27 cellular contexts compared by ENCODE assay signal in the genomic region with DNA sequence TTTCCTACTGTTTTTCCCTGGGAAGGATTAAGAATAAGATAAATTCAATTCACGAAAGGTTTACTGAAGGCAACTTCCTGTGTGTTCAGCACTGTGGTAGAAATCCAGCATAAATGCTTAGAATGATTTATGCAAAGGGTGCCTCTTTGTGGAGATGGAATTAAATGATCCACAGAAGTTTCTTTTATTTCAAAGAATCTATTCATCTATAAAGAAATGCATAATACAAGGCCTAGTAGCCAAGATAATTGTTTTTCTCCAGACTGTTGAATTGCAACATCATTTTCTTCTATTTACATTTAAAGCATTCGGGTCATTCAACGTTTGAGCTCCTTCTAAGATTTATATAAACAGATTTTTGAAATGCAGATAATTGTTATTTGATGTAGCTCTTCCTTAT.
A peak's percentile ranks its signal among the peaks of the same experiment; 100 is the strongest.
DNase-seq lines count a peak whose midpoint lies in the region; TF ChIP-seq lines count a peak whose summit lies in the region.
"Had no signal": no experiment of that assay in that cellular context is flagged by ENCODE, and none has a peak within 500 bp of the region (broad histone marks: within the 10 kb centered on the region; RNA-seq: fewer than 3 reads in every experiment).

No MANE protein-coding gene starts in this region.

- H3K9me3 ChIP-seq in Karpas-422 (ENCODE audit: low read length): no peaks in the 10 kb centered on the region
- H3K9me3 ChIP-seq: BE2C, HAP-1, MG63, SJSA1 had no signal

- DNase-seq in Karpas-422 (peak; percentile 17), chondrocyte (ENCODE audit: low spot score) (no peak), fibroblast of villous mesenchyme (ENCODE audit: low read depth) (peak; percentile 15), superior temporal gyrus (ENCODE audit: extremely low spot score) (peak; percentile 32), NCI-H446 treated with DMSO at 0.1 percent for 48 hours (lab: John Stamatoyannopoulos, UW) (no peak), SK-N-DZ (ENCODE audit: low spot score) (no peak), osteocyte (ENCODE audit: extremely low spot score, unreplicated experiment) (no peak), mesothelial cell of epicardium (ENCODE audit: low spot score in 2 of 2, unreplicated experiment in 2 of 2) (no peak)
- DNase-seq: BE2C; DMS53; GOT3; HFFc6; KBM-7; MG63; NCI-H1105 treated with DMSO at 0.1 percent for 48 hours; NCI-H146; NCI-H1930; NCI-H2107; NCI-H446; NCI-H526; NCI-H82; NK-92 treated with Interleukin-12 subunit alpha and Interleukin-12 subunit beta, amount 100 ng/mL, for 24 hours; Right ventricle myocardium superior; RPMI8226 had no signal

- peak; percentile 57 for TF ChIP-seq CTCF in chondrocyte (IDR thresholded peaks at IDR 0.05)
- no peak for TF ChIP-seq CTCF in fibroblast of villous mesenchyme (IDR thresholded peaks at IDR 0.05; ENCODE audit: insufficient read depth, low read depth, low read length)
- no peak for TF ChIP-seq CTCF in osteocyte (IDR thresholded peaks at IDR 0.05)
- TF ChIP-seq CTCF in mesothelial cell of epicardium (IDR thresholded peaks at IDR 0.05; ENCODE audit: unreplicated experiment): no peak

- H3K4me2 ChIP-seq in Karpas-422 (ENCODE audit: low read depth, low read length, poor library complexity, severe bottlenecking): no peak overlapping the region

- H3K4me3 Mint-ChIP-seq in chondrocyte (ENCODE audit: unreplicated experiment): no peak overlapping the region
- H3K4me3 Mint-ChIP-seq in osteocyte (ENCODE audit: unreplicated experiment): no peak overlapping the region
- no peak overlapping the region for H3K4me3 Mint-ChIP-seq in mesothelial cell of epicardium
- H3K4me3 Mint-ChIP-seq: CD14-positive monocyte, HFFc6 had no signal

- H3K27me3 Mint-ChIP-seq in chondrocyte (ENCODE audit: low read depth): no peaks in the 10 kb centered on the region
- H3K27me3 Mint-ChIP-seq in osteocyte (ENCODE audit: unreplicated experiment): peaks cover 15% of the 10 kb centered on the region
- H3K27me3 Mint-ChIP-seq in mesothelial cell of epicardium (ENCODE audit: low read depth): no peaks in the 10 kb centered on the region

- no peaks in the 10 kb centered on the region for H4K20me1 ChIP-seq in Karpas-422 (ENCODE audit: insufficient read depth, low read depth, low read length)

- no peaks in the 10 kb centered on the region for H3K9me3 Mint-ChIP-seq in chondrocyte (ENCODE audit: low read depth)
- no peaks in the 10 kb centered on the region for H3K9me3 Mint-ChIP-seq in osteocyte (ENCODE audit: unreplicated experiment)
- no peaks in the 10 kb centered on the region for H3K9me3 Mint-ChIP-seq in mesothelial cell of epicardium
- H3K9me3 Mint-ChIP-seq: HFFc6 had no signal

- no peaks in the 10 kb centered on the region for H3K36me3 ChIP-seq in Karpas-422 (ENCODE audit: insufficient read depth, low read length)
- H3K36me3 ChIP-seq: BE2C, HAP-1, MG63, SJSA1 had no signal

- no peak overlapping the region for H2AFZ ChIP-seq in Karpas-422 (ENCODE audit: low read length)

- H3K27ac Mint-ChIP-seq in chondrocyte (ENCODE audit: unreplicated experiment) (no peak overlapping the region), osteocyte (ENCODE audit: unreplicated experiment) (no peak overlapping the region), mesothelial cell of epicardium (no peak overlapping the region)
- H3K27ac Mint-ChIP-seq: CD14-positive monocyte, HFFc6 had no signal

- H3K27me3 ChIP-seq in Karpas-422 (ENCODE audit: low read length): no peaks in the 10 kb centered on the region
- H3K27me3 ChIP-seq: MG63, SJSA1 had no signal

- no peaks in the 10 kb centered on the region for H3K9me2 ChIP-seq in Karpas-422 (replicated peaks; ENCODE audit: insufficient read depth, low read length)

- H3K36me3 Mint-ChIP-seq in chondrocyte (ENCODE audit: low read depth) (no peaks in the 10 kb centered on the region), osteocyte (ENCODE audit: unreplicated experiment) (no peaks in the 10 kb centered on the region), mesothelial cell of epicardium (no peaks in the 10 kb centered on the region)
- H3K36me3 Mint-ChIP-seq: CD14-positive monocyte had no signal

- H3K9ac ChIP-seq in Karpas-422 (ENCODE audit: low read length): no peak overlapping the region

- no peak overlapping the region for H3K27ac ChIP-seq in Karpas-422 (ENCODE audit: low read length)
- H3K27ac ChIP-seq: SJSA1 had no signal

- no peak overlapping the region for H3K4me3 ChIP-seq in Karpas-422 (ENCODE audit: low read length)
- no peak overlapping the region for H3K4me3 ChIP-seq in fibroblast of villous mesenchyme (ENCODE audit: low read depth, low read length)
- H3K4me3 ChIP-seq: HAP-1, MG63, SJSA1 had no signal

- no peaks in the 10 kb centered on the region for H3K4me1 ChIP-seq in Karpas-422 (ENCODE audit: low read length)
- H3K4me1 ChIP-seq: BE2C, SJSA1 had no signal

- peaks cover 15% of the 10 kb centered on the region for H3K4me1 Mint-ChIP-seq in chondrocyte (ENCODE audit: low read depth)
- peaks cover 5% of the 10 kb centered on the region for H3K4me1 Mint-ChIP-seq in osteocyte (ENCODE audit: unreplicated experiment)
- peaks cover 15% of the 10 kb centered on the region for H3K4me1 Mint-ChIP-seq in mesothelial cell of epicardium
- H3K4me1 Mint-ChIP-seq: CD14-positive monocyte had no signal

- no peaks in the 10 kb centered on the region for H3K79me2 ChIP-seq in Karpas-422 (ENCODE audit: low read length)

Comparison
In these comparisons a context has a peak if more than half of its experiments do, and no peak if none do; other contexts are left out.
1. DNase-seq: peak in Karpas-422 (single experiment), fibroblast of villous mesenchyme (single experiment) and superior temporal gyrus (single experiment); none in chondrocyte (single experiment), NCI-H446 treated with DMSO at 0.1 percent for 48 hours (single experiment), SK-N-DZ (single experiment), osteocyte (single experiment) and mesothelial cell of epicardium (0 of 2).